8 cellular contexts compared by ENCODE assay signal in genomic region chr15:48285329-48286214, GRCh38. TPM values are rescaled to one million over a fixed set of nuclear protein-coding genes. Genes with fewer than 3 reads are reported as not detected.
DNase-seq lines count a peak whose midpoint lies in the region; ATAC-seq and TF ChIP-seq lines count a peak whose summit lies in the region.

No MANE protein-coding gene starts in this region.

- no peaks in the 10 kb centered on the region for H3K36me3 ChIP-seq in cardiac muscle cell

- H3K27me3 ChIP-seq in cardiac muscle cell = no peaks in the 10 kb centered on the region

- no peak overlapping the region for H3K27ac ChIP-seq in cardiac muscle cell

- H3K9me3 ChIP-seq in cardiac muscle cell (ENCODE audit: low read depth) = no peaks in the 10 kb centered on the region

- peaks cover 4% of the 10 kb centered on the region for H3K27me3 Mint-ChIP-seq in activated naive CD8-positive, alpha-beta T cell treated with anti-CD3 and anti-CD28 coated beads, Interleukin-2, amount 10 ng/mL, durations not matched to agents 7 days and 5 days
- H3K27me3 Mint-ChIP-seq in progenitor cell of endocrine pancreas = peaks cover 10% of the 10 kb centered on the region

- H3K36me3 Mint-ChIP-seq in activated naive CD8-positive, alpha-beta T cell treated with anti-CD3 and anti-CD28 coated beads, Interleukin-2, amount 10 ng/mL, durations not matched to agents 7 days and 5 days = no peaks in the 10 kb centered on the region
- H3K36me3 Mint-ChIP-seq in progenitor cell of endocrine pancreas (ENCODE audit: insufficient read depth) = no peaks in the 10 kb centered on the region

- DNase-seq in DMS 273 (lab: John Stamatoyannopoulos, UW; ENCODE audit: unreplicated experiment) (peak; percentile 83), KBM-7 (peak; percentile 82), OCI-M1 (lab: John Stamatoyannopoulos, UW) (peak; percentile 88), cardiac muscle cell (ENCODE audit: low read depth in 1 of 2, low spot score in 1 of 2) (peak; percentile 78 to 84), progenitor cell of endocrine pancreas (ENCODE audit: low spot score, unreplicated experiment) (peak; percentile 49)
- DNase-seq in activated naive CD8-positive, alpha-beta T cell treated with anti-CD3 and anti-CD28 coated beads, Interleukin-2, amount 10 ng/mL, durations not matched to agents 7 days and 5 days = no peak

- POLR2A ChIA-PET in activated naive CD8-positive, alpha-beta T cell treated with anti-CD3 and anti-CD28 coated beads, Interleukin-2, amount 10 ng/mL, durations not matched to agents 7 days and 5 days (lab: Charles Lee) = no interaction called here

- no peaks in the 10 kb centered on the region for H3K9me3 Mint-ChIP-seq in activated naive CD8-positive, alpha-beta T cell treated with anti-CD3 and anti-CD28 coated beads, Interleukin-2, amount 10 ng/mL, durations not matched to agents 7 days and 5 days
- no peaks in the 10 kb centered on the region for H3K9me3 Mint-ChIP-seq in progenitor cell of endocrine pancreas (ENCODE audit: low read depth)

- H3K27ac Mint-ChIP-seq in activated naive CD8-positive, alpha-beta T cell treated with anti-CD3 and anti-CD28 coated beads, Interleukin-2, amount 10 ng/mL, durations not matched to agents 7 days and 5 days = no peak overlapping the region
- no peak overlapping the region for H3K27ac Mint-ChIP-seq in progenitor cell of endocrine pancreas

- peaks cover 3% of the 10 kb centered on the region for H3K4me1 Mint-ChIP-seq in activated naive CD8-positive, alpha-beta T cell treated with anti-CD3 and anti-CD28 coated beads, Interleukin-2, amount 10 ng/mL, durations not matched to agents 7 days and 5 days
- no peaks in the 10 kb centered on the region for H3K4me1 Mint-ChIP-seq in progenitor cell of endocrine pancreas (ENCODE audit: low read depth)

- peaks cover 22% of the 10 kb centered on the region for H3K4me1 ChIP-seq in cardiac muscle cell (ENCODE audit: low read depth)

- H3K4me3 ChIP-seq in cardiac muscle cell = no peak overlapping the region

- in situ Hi-C loops in KBM-7 (cut with MboI; ENCODE audit: low pct_unique_long_range_greater_than_20kb, low sequenced_read_pairs) = no loop called here

- TF ChIP-seq CTCF in cardiac muscle cell (IDR thresholded peaks at IDR 0.05; ENCODE audit: low read depth, low read length) (peak; percentile 62), progenitor cell of endocrine pancreas (IDR thresholded peaks at IDR 0.05; ENCODE audit: unreplicated experiment) (peak; percentile 82)

- peak overlapping the region; percentile 40 for H3K4me3 Mint-ChIP-seq in activated naive CD8-positive, alpha-beta T cell treated with anti-CD3 and anti-CD28 coated beads, Interleukin-2, amount 10 ng/mL, durations not matched to agents 7 days and 5 days
- H3K4me3 Mint-ChIP-seq in progenitor cell of endocrine pancreas (ENCODE audit: low read depth) = peak overlapping the region; percentile 6

- ATAC-seq in GM19397 (IDR thresholded peaks at IDR 0.05; ENCODE audit: unreplicated experiment) = peak; percentile 66
- ATAC-seq in activated naive CD8-positive, alpha-beta T cell treated with anti-CD3 and anti-CD28 coated beads, Interleukin-2, amount 10 ng/mL, durations not matched to agents 7 days and 5 days (ENCODE audit: low read depth) = no peak
- ATAC-seq in HG03521 (IDR thresholded peaks at IDR 0.05; ENCODE audit: unreplicated experiment) = no peak

RNA-seq across cellular contexts. Expression of gene DUT, which starts 45.7 kb away (rescaled TPM):
- total RNA-seq in activated naive CD8-positive, alpha-beta T cell treated with anti-CD3 and anti-CD28 coated beads, Interleukin-2, amount 10 ng/mL, durations not matched to agents 7 days and 5 days = 100 to 1,000 TPM; 255 to 262 TPM
- total RNA-seq in cardiac muscle cell (88.8 and 122 TPM in 2 replicates), progenitor cell of endocrine pancreas (72.8 and 77.1 TPM in 2 replicates)
- polyA plus RNA-seq in cardiac muscle cell = 137 and 198 TPM in 2 replicates
